In genomic region chr13:21579754-21580316, GRCh38 we compare ENCODE assay signal across 12 cellular contexts. TPM values are rescaled to one million over a fixed set of nuclear protein-coding genes. Genes with fewer than 3 reads are reported as not detected.
DNase-seq lines count a peak whose midpoint lies in the region; ATAC-seq and TF ChIP-seq lines count a peak whose summit lies in the region.
"Had no signal": no experiment of that assay in that cellular context is flagged by ENCODE, and none has a peak within 500 bp of the region (broad histone marks: within the 10 kb centered on the region; RNA-seq: fewer than 3 reads in every experiment).

No MANE protein-coding gene starts in this region.

- H3K4me2 ChIP-seq in DND-41 (ENCODE audit: insufficient read depth, low read length) = no peak overlapping the region

- no peaks in the 10 kb centered on the region for H4K20me1 ChIP-seq in DND-41 (ENCODE audit: insufficient read depth, low read length)

- H2AFZ ChIP-seq in DND-41 (ENCODE audit: low read depth, low read length) = no peak overlapping the region

- POLR2A ChIA-PET in activated naive CD8-positive, alpha-beta T cell treated with anti-CD3 and anti-CD28 coated beads, Interleukin-2, amount 10 ng/mL, durations not matched to agents 7 days and 5 days (lab: Charles Lee) = interaction anchor here (1.9 kb wide), 1 partner anchor 24 kb away, joined by 9 read pairs; the partner anchor contains the start of gene MICU2

- no peak overlapping the region for H3K27ac ChIP-seq in DND-41 (ENCODE audit: low read length)
- H3K27ac ChIP-seq: gastroesophageal sphincter had no signal

- peaks cover 66% of the 10 kb centered on the region for H3K79me2 ChIP-seq in DND-41 (ENCODE audit: insufficient read depth, low read length)

- peaks cover 21% of the 10 kb centered on the region for H3K4me1 Mint-ChIP-seq in activated naive CD8-positive, alpha-beta T cell treated with anti-CD3 and anti-CD28 coated beads, Interleukin-2, amount 10 ng/mL, durations not matched to agents 7 days and 5 days

- peaks cover 4% of the 10 kb centered on the region; the same call in 1 of the 2 replicates for H3K36me3 ChIP-seq in DND-41 (ENCODE audit: insufficient read depth, low read length)
- H3K36me3 ChIP-seq: gastroesophageal sphincter had no signal

- peak; percentile 59 for ATAC-seq in DND-41 (ENCODE audit: insufficient read depth, low read depth)
- ATAC-seq in GM19455 (IDR thresholded peaks at IDR 0.05; ENCODE audit: unreplicated experiment) = peak; percentile 86
- peak; percentile 63 for ATAC-seq in HG03469 (IDR thresholded peaks at IDR 0.05; ENCODE audit: unreplicated experiment)
- ATAC-seq in activated naive CD8-positive, alpha-beta T cell treated with anti-CD3 and anti-CD28 coated beads, Interleukin-2, amount 10 ng/mL, durations not matched to agents 7 days and 5 days (ENCODE audit: low read depth) = peak; percentile 92
- ATAC-seq: gastroesophageal sphincter had no signal

- no peak for TF ChIP-seq CTCF in DND-41 (IDR thresholded peaks at IDR 0.05; ENCODE audit: borderline replicate concordance, extremely low read depth, low read length, poor library complexity, severe bottlenecking)

- H3K9me3 ChIP-seq in DND-41 (ENCODE audit: insufficient read depth, low read length, severe bottlenecking) = peaks cover 6% of the 10 kb centered on the region

- H3K9me3 Mint-ChIP-seq in activated naive CD8-positive, alpha-beta T cell treated with anti-CD3 and anti-CD28 coated beads, Interleukin-2, amount 10 ng/mL, durations not matched to agents 7 days and 5 days = peaks cover 5% of the 10 kb centered on the region

- peaks cover 3% of the 10 kb centered on the region; the same call in 1 of the 2 replicates for H3K4me1 ChIP-seq in DND-41 (ENCODE audit: insufficient read depth, low read length)
- H3K4me1 ChIP-seq: gastroesophageal sphincter had no signal

- DNase-seq in DND-41 (no peak), NCI-H187 (lab: John Stamatoyannopoulos, UW) (no peak), NCI-H1436 (lab: John Stamatoyannopoulos, UW) (no peak), NCI-H146 treated with DMSO at 0.1 percent for 48 hours (lab: John Stamatoyannopoulos, UW; ENCODE audit: unreplicated experiment) (no peak)
- DNase-seq in activated naive CD8-positive, alpha-beta T cell treated with anti-CD3 and anti-CD28 coated beads, Interleukin-2, amount 10 ng/mL, durations not matched to agents 7 days and 5 days = no peak
- DNase-seq in stimulated activated CD4-positive, alpha-beta T cell treated with anti-CD3 and anti-CD28 coated beads, Interleukin-4, amount 100 ng/mL, for 1 hour = no peak
- DNase-seq: Calu3, NCI-H69 had no signal

- H3K27ac Mint-ChIP-seq in activated naive CD8-positive, alpha-beta T cell treated with anti-CD3 and anti-CD28 coated beads, Interleukin-2, amount 10 ng/mL, durations not matched to agents 7 days and 5 days = peak overlapping the region; percentile 51

- H3K9ac ChIP-seq in DND-41 (ENCODE audit: low read depth, low read length) = no peak overlapping the region

- H3K4me3 ChIP-seq in DND-41 (ENCODE audit: low read depth in 1 of 2, low read length in 2 of 2) = no peak overlapping the region
- H3K4me3 ChIP-seq: gastroesophageal sphincter had no signal

- peak overlapping the region; percentile 11 for H3K4me3 Mint-ChIP-seq in activated naive CD8-positive, alpha-beta T cell treated with anti-CD3 and anti-CD28 coated beads, Interleukin-2, amount 10 ng/mL, durations not matched to agents 7 days and 5 days
- H3K4me3 Mint-ChIP-seq: type B pancreatic cell had no signal

- no peaks in the 10 kb centered on the region for H3K27me3 ChIP-seq in DND-41 (ENCODE audit: insufficient read depth, low read length, poor library complexity)
- H3K27me3 ChIP-seq: gastroesophageal sphincter had no signal

- H3K36me3 Mint-ChIP-seq in activated naive CD8-positive, alpha-beta T cell treated with anti-CD3 and anti-CD28 coated beads, Interleukin-2, amount 10 ng/mL, durations not matched to agents 7 days and 5 days = peaks cover 17% of the 10 kb centered on the region

- H3K27me3 Mint-ChIP-seq in activated naive CD8-positive, alpha-beta T cell treated with anti-CD3 and anti-CD28 coated beads, Interleukin-2, amount 10 ng/mL, durations not matched to agents 7 days and 5 days = no peaks in the 10 kb centered on the region
- H3K27me3 Mint-ChIP-seq: type B pancreatic cell had no signal

RNA-seq across cellular contexts. Expression of gene MICU2, which starts 24.1 kb away (rescaled TPM):
- total RNA-seq in activated naive CD8-positive, alpha-beta T cell treated with anti-CD3 and anti-CD28 coated beads, Interleukin-2, amount 10 ng/mL, durations not matched to agents 7 days and 5 days = 10 to 100 TPM; 36.2 to 37.4 TPM
